Comparison of ENCODE assay signal across 1 cellular context in the genomic region with DNA sequence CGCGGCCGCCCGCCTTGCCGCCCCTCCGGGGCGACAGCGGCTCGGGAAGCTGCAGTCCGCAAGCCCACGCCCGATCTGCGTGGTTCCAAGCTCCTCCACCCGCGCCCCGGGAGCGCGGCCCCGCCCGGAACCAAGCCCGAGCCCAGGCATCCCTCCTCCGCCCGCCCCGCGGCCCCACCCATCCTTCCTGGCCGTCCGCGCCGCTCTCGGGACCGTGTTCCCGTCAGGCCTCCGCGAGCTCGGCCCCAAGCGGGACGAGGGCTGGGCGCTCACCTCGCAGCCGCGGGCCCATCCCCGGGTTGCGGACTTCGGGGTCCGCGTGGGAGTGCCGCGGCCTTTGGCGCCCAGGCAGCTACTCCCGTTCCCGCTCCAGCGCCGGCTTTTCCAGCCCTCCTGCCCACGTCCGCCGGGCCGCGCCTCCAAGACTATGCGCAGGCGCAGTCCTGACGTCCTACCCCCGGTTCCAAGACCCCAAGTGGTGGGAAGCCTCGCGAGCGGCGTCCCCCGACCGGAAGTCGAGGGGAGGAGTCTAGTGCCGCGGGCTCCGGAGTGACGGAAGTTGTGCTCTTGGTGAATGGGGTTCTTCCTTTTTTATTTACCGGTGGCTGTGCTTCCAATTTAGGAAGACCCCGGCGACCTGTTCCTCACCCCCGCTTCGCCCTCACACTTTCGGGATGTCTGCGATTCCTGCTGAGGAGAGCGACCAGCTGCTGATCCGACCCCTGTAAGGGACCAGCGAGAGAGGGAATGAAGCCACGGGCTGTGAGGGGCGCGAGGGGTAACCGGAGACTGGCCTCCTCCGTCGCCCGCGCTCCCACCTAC.
A peak's percentile ranks its signal among the peaks of the same experiment; 100 is the strongest.
TF ChIP-seq lines count a peak whose summit lies in the region.

A gene (plus strand): TSS at position 555 of the 822 bp plus-strand sequence. CDS start 120 bp downstream, at position 675.
A gene with protein sequence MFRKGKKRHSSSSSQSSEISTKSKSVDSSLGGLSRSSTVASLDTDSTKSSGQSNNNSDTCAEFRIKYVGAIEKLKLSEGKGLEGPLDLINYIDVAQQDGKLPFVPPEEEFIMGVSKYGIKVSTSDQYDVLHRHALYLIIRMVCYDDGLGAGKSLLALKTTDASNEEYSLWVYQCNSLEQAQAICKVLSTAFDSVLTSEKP (minus strand): TSS at position 429 of the 822 bp plus-strand sequence. CDS start 4,831 bp downstream, outside the sequence.

TF ChIP-seq in HCT116, 20 proteins besides CTCF, POLR2A, EP300 and RAD21 (continued from another document):
- TF ChIP-seq ZFX (IDR thresholded peaks at IDR 0.05) (peak; percentile 78), POLR2AphosphoS5 (IDR thresholded peaks at IDR 0.05; ENCODE audit: low read depth, low read length) (peak; percentile 74), SRF (IDR thresholded peaks at IDR 0.05; ENCODE audit: low read depth) (no peak; the same call in 1 of the 2 replicates), TCF7L2 (IDR thresholded peaks at IDR 0.05; ENCODE audit: borderline replicate concordance, extremely low read depth, insufficient read depth, insufficient read length) (peak; percentile 47)
- TF ChIP-seq, protein P1, sequence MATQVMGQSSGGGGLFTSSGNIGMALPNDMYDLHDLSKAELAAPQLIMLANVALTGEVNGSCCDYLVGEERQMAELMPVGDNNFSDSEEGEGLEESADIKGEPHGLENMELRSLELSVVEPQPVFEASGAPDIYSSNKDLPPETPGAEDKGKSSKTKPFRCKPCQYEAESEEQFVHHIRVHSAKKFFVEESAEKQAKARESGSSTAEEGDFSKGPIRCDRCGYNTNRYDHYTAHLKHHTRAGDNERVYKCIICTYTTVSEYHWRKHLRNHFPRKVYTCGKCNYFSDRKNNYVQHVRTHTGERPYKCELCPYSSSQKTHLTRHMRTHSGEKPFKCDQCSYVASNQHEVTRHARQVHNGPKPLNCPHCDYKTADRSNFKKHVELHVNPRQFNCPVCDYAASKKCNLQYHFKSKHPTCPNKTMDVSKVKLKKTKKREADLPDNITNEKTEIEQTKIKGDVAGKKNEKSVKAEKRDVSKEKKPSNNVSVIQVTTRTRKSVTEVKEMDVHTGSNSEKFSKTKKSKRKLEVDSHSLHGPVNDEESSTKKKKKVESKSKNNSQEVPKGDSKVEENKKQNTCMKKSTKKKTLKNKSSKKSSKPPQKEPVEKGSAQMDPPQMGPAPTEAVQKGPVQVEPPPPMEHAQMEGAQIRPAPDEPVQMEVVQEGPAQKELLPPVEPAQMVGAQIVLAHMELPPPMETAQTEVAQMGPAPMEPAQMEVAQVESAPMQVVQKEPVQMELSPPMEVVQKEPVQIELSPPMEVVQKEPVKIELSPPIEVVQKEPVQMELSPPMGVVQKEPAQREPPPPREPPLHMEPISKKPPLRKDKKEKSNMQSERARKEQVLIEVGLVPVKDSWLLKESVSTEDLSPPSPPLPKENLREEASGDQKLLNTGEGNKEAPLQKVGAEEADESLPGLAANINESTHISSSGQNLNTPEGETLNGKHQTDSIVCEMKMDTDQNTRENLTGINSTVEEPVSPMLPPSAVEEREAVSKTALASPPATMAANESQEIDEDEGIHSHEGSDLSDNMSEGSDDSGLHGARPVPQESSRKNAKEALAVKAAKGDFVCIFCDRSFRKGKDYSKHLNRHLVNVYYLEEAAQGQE (IDR thresholded peaks at IDR 0.05; ENCODE audit: low read depth) = no peak
